13 cellular contexts compared by ENCODE assay signal in genomic region chr2:65565681-65566080, GRCh38.
"Had no signal": no experiment of that assay in that cellular context is flagged by ENCODE, and none has a peak within 500 bp of the region (broad histone marks: within the 10 kb centered on the region; RNA-seq: fewer than 3 reads in every experiment).

No MANE protein-coding gene starts in this region.

- H3K27ac Mint-ChIP-seq: activated B cell treated with CpG ODN at 0.5 μM for 24 hours; activated CD4-positive, alpha-beta T cell treated with anti-CD3 and anti-CD28 coated beads, Interleukin-2, amount 10 ng/mL, durations not matched to agents 24 days and 14 days; dendritic cell treated with granulocyte-macrophage colony-stimulating factor and Interleukin-4, amounts not matched to agents 40 ng/mL and 50 ng/mL, for 4 days; T-helper 17 cell had no signal

- DNase-seq: activated B cell treated with CpG ODN at 0.5 μM for 24 hours; activated CD4-positive, alpha-beta T cell treated with anti-CD3 and anti-CD28 coated beads, Interleukin-2, amount 10 ng/mL, durations not matched to agents 24 days and 14 days; activated CD8-positive, alpha-beta memory T cell treated with anti-CD3 and anti-CD28 coated beads for 24 hours; activated naive CD4-positive, alpha-beta T cell treated with Interleukin-2 at 50 U/mL for 16 hours; foreskin melanocyte; heart left ventricle; pancreas; stimulated activated CD4-positive, alpha-beta T cell treated with anti-CD3 and anti-CD28 coated beads, Interleukin-1b, Interleukin-23, amount 100 ng/mL, for 48 hours; stimulated activated naive CD4-positive, alpha-beta T cell; T-helper 17 cell; testis had no signal

- H3K27ac ChIP-seq: heart left ventricle, pancreas, testis had no signal

- H3K36me3 ChIP-seq: heart left ventricle, pancreas had no signal

- ATAC-seq: heart left ventricle, left lobe of liver, pancreas, T-helper 17 cell had no signal

- H3K27me3 ChIP-seq: heart left ventricle, pancreas, testis had no signal

- H3K4me1 ChIP-seq: heart left ventricle, pancreas, testis had no signal

- H3K9me3 ChIP-seq: heart left ventricle, pancreas, testis had no signal

- H3K9me3 Mint-ChIP-seq: activated B cell treated with CpG ODN at 0.5 μM for 24 hours; activated CD4-positive, alpha-beta T cell treated with anti-CD3 and anti-CD28 coated beads, Interleukin-2, amount 10 ng/mL, durations not matched to agents 24 days and 14 days; dendritic cell treated with granulocyte-macrophage colony-stimulating factor and Interleukin-4, amounts not matched to agents 40 ng/mL and 50 ng/mL, for 4 days had no signal

- H3K4me3 ChIP-seq: heart left ventricle, pancreas, testis had no signal

- H3K4me3 Mint-ChIP-seq: activated B cell treated with CpG ODN at 0.5 μM for 24 hours; activated CD4-positive, alpha-beta T cell treated with anti-CD3 and anti-CD28 coated beads, Interleukin-2, amount 10 ng/mL, durations not matched to agents 24 days and 14 days; dendritic cell treated with granulocyte-macrophage colony-stimulating factor and Interleukin-4, amounts not matched to agents 40 ng/mL and 50 ng/mL, for 4 days; T-helper 17 cell had no signal
